ENCODE assay signal across 15 cellular contexts in genomic region chr17:4892499-4893221, GRCh38. TPM values are rescaled to one million over a fixed set of nuclear protein-coding genes. Genes with fewer than 3 reads are reported as not detected.
A peak's percentile ranks its signal among the peaks of the same experiment; 100 is the strongest.
DNase-seq lines count a peak whose midpoint lies in the region; ATAC-seq, FAIRE-seq and TF ChIP-seq lines count a peak whose summit lies in the region.
"Had no signal": no experiment of that assay in that cellular context is flagged by ENCODE, and none has a peak within 500 bp of the region (broad histone marks: within the 10 kb centered on the region; RNA-seq: fewer than 3 reads in every experiment).

No MANE protein-coding gene starts in this region.

- WGBS in K562 (ENCODE audit: insufficient coverage, low coverage, missing lambda C conversion rate): 80% methylated on average over 6 of the region's 23 CpGs
- WGBS in neuronal stem cell (ENCODE audit: extremely low coverage in 2 of 2, insufficient read length in 2 of 2, insufficient replicate concordance in 1 of 2), 2 donors: no CpG with 5 or more reads among the region's 23 CpGs

- ATAC-seq in K562: no peak

- 0 out of 2 replicates have a peak, but pooled peaks cover 3% of the 10 kb centered on the region for H4K20me1 ChIP-seq in K562 (replicated peaks; ENCODE audit: control insufficient read depth, insufficient read depth, low read length)

- no peak overlapping the region for H2BK12ac ChIP-seq in neuronal stem cell (ENCODE audit: low read length)

- no TSS peak for BruUV-seq in K562 (replicated peaks; lab: Mats Ljungman, UMichigan)

- no peak overlapping the region for H3K14ac ChIP-seq in neuronal stem cell (ENCODE audit: low read length)

- no peak for DNase-seq in K562 (ENCODE audit: extremely low read depth in 1 of 4, low spot score in 3 of 4)
- DNase-seq in neuronal stem cell (ENCODE audit: low spot score): no peak
- no peak for DNase-seq in NCI-H2227 (lab: John Stamatoyannopoulos, UW; ENCODE audit: unreplicated experiment)
- no peak for DNase-seq in NCI-H82 treated with DMSO at 0.1 percent for 48 hours (lab: John Stamatoyannopoulos, UW; ENCODE audit: unreplicated experiment)
- DNase-seq: CD4-positive, CD25-positive, alpha-beta regulatory T cell; DMS53; KG1; NCI-H1436; NCI-H2029 treated with DMSO at 0.1 percent for 48 hours; NCI-H510A treated with DMSO at 0.1 percent for 48 hours; Peyer's patch; SIG-M5 had no signal

- H3K27me3 ChIP-seq in K562 (ENCODE audit: control insufficient read depth in 2 of 2, insufficient read depth in 2 of 2, low read length in 2 of 2) (no peaks in the 10 kb centered on the region), neuronal stem cell (ENCODE audit: control insufficient read depth in 3 of 3, insufficient read depth in 3 of 3, low read depth in 1 of 3, low read length in 3 of 3) (no peaks in the 10 kb centered on the region)
- H3K27me3 ChIP-seq: Peyer's patch had no signal

- H4K91ac ChIP-seq in neuronal stem cell (ENCODE audit: low read depth, low read length, poor library complexity): no peak overlapping the region

- H3K4me2 ChIP-seq in K562 (ENCODE audit: insufficient read depth, low read length) (no peak overlapping the region), neuronal stem cell (ENCODE audit: insufficient read depth, low read length, poor library complexity, severe bottlenecking) (no peak overlapping the region)

- TF ChIP-seq RAD21 in K562 (CRISPR knock-in tag; conservative IDR thresholded peaks at IDR 0.05 in 1 of 2, IDR thresholded peaks at IDR 0.05 in 1 of 2): no peak

- no peak for TF ChIP-seq POLR2A in K562 (conservative IDR thresholded peaks at IDR 0.05)

- H3K18ac ChIP-seq in neuronal stem cell (ENCODE audit: low read length): no peak overlapping the region

- no peak overlapping the region for H4K8ac ChIP-seq in neuronal stem cell (ENCODE audit: low read depth, low read length)

- H2AFZ ChIP-seq in K562 (ENCODE audit: low read depth, low read length): no peak overlapping the region
- H2AFZ ChIP-seq in neuronal stem cell (ENCODE audit: low read length): no peak overlapping the region

- H3K9ac ChIP-seq in K562 (ENCODE audit: insufficient read depth in 1 of 2, low read depth in 2 of 2, low read length in 2 of 2): peak overlapping the region in 1 of 2 experiments; percentile 22; a peak in 1 of 4 replicates
- peak overlapping the region; percentile 70 for H3K9ac ChIP-seq in neuronal stem cell (ENCODE audit: low read depth, low read length, poor library complexity)

- peaks cover 17 to 88% of the 10 kb centered on the region in 2 experiments; a peak in 2 of 3 replicates for H3K36me3 ChIP-seq in HEK293 (ENCODE audit: control insufficient read depth in 2 of 2, insufficient read depth in 1 of 2, low read length in 2 of 2)
- peaks cover 74% of the 10 kb centered on the region; the same call in 2 of the 3 replicates for H3K36me3 ChIP-seq in K562 (ENCODE audit: control insufficient read depth, insufficient read depth, low read length)
- H3K36me3 ChIP-seq in neuronal stem cell (replicated peaks in 1 of 2; ENCODE audit: control insufficient read depth in 2 of 2, insufficient read depth in 2 of 2, low read length in 2 of 2): peaks cover 50 to 85% of the 10 kb centered on the region in 2 donors

- H3K27ac ChIP-seq in HEK293 (ENCODE audit: extremely low read depth, low read depth, low read length): no peak overlapping the region
- no peak overlapping the region for H3K27ac ChIP-seq in K562 (ENCODE audit: extremely low read depth, low read depth, low read length)
- no peak overlapping the region for H3K27ac ChIP-seq in neuronal stem cell (replicated peaks; ENCODE audit: low read length)
- H3K27ac ChIP-seq: Peyer's patch had no signal

- POLR2A ChIA-PET in HEK293 (lab: Yijun Ruan, JAX): no interaction called here
- POLR2A ChIA-PET in K562 (lab: Yijun Ruan, JAX): no interaction called here

- H3K23ac ChIP-seq in neuronal stem cell (ENCODE audit: low read depth, low read length, poor library complexity): peak overlapping the region; percentile 8

- intact Hi-C loops in K562 (cut with micrococcal nuclease): no loop called here

- H2BK15ac ChIP-seq in neuronal stem cell (ENCODE audit: low read length): no peak overlapping the region

- no peak for FAIRE-seq in K562 (lab: Jason Lieb, UNC)

- no peak overlapping the region for H3K4ac ChIP-seq in neuronal stem cell (ENCODE audit: low read length)

- H3K79me2 ChIP-seq in K562 (ENCODE audit: control insufficient read depth, insufficient read depth, low read length): no peaks in the 10 kb centered on the region

- in situ Hi-C loops in K562 (cut with MboI): no loop called here

- no peak overlapping the region for H2BK120ac ChIP-seq in neuronal stem cell (ENCODE audit: low read depth, low read length)

- H3K9me3 ChIP-seq in HEK293 (ENCODE audit: control insufficient read depth, insufficient read depth, low read depth, low read length): no peaks in the 10 kb centered on the region
- H3K9me3 ChIP-seq in K562 (replicated peaks; ENCODE audit: control insufficient read depth, insufficient read depth, low read depth, low read length): no peaks in the 10 kb centered on the region
- H3K9me3 ChIP-seq in neuronal stem cell (replicated peaks in 1 of 2; ENCODE audit: control insufficient read depth in 2 of 2, insufficient read depth in 1 of 2, low read depth in 1 of 2, low read length in 2 of 2): no peaks in the 10 kb centered on the region
- H3K9me3 ChIP-seq: HAP-1, Peyer's patch had no signal

- TF ChIP-seq EP300 in K562 (IDR thresholded peaks at IDR 0.05; ENCODE audit: low read length): no peak

- no peaks in the 10 kb centered on the region for H3K9me1 ChIP-seq in K562 (ENCODE audit: control insufficient read depth, insufficient read depth, low read length)

- H3K4me3 ChIP-seq in HEK293 (ENCODE audit: low read depth, low read length) (no peak overlapping the region), K562 (no peak overlapping the region), neuronal stem cell (ENCODE audit: low read length in 2 of 2) (no peak overlapping the region)
- H3K4me3 ChIP-seq: HAP-1, Peyer's patch had no signal

- CTCF ChIA-PET in HEK293 (lab: Yijun Ruan, JAX): interaction anchor here (1.1 kb wide), 1 partner anchor 10 kb away, joined by 3 read pairs; the partner anchor contains the start of gene CHRNE
- CTCF ChIA-PET in K562 (lab: Yijun Ruan, JAX; ENCODE audit: low intra/inter-chr PET ratio): no interaction called here

- peak overlapping the region; percentile 42 for H2BK5ac ChIP-seq in neuronal stem cell (ENCODE audit: low read length)

- H2AK5ac ChIP-seq in neuronal stem cell (ENCODE audit: low read depth, low read length): no peak overlapping the region

- TF ChIP-seq CTCF in HEK293 (tag by site-specific recombination; IDR thresholded peaks at IDR 0.05): no peak
- no peak for TF ChIP-seq CTCF in K562 (IDR thresholded peaks at IDR 0.05 in 2 of 3, conservative IDR thresholded peaks at IDR 0.05 in 1 of 3; ENCODE audit: insufficient read depth in 2 of 3, low read depth in 1 of 3, low read length in 3 of 3)

- peaks cover 4% of the 10 kb centered on the region for H3K79me1 ChIP-seq in neuronal stem cell (ENCODE audit: low read depth, low read length)

- H3K4me1 ChIP-seq in HEK293 (ENCODE audit: control insufficient read depth, insufficient read depth, low read length) (no peaks in the 10 kb centered on the region), K562 (replicated peaks in 1 of 2; ENCODE audit: control insufficient read depth in 2 of 2, insufficient read depth in 2 of 2, low read length in 2 of 2) (peaks cover 0 to 18% of the 10 kb centered on the region in 2 experiments; a peak in 2 of 5 replicates), neuronal stem cell (ENCODE audit: control insufficient read depth in 2 of 2, insufficient read depth in 1 of 2, low read depth in 1 of 2, low read length in 2 of 2) (no peaks in the 10 kb centered on the region)
- H3K4me1 ChIP-seq: HAP-1, Peyer's patch had no signal

RNA-seq across cellular contexts. Expression of gene C17orf107, which starts 6.7 kb away (rescaled TPM):
- total RNA-seq in K562 (2011; cell fraction: chromatin; rRNA removed; ENCODE audit: low replicate concordance): 2.2 and 6.6 TPM in 2 replicates
- 3.2 and 3.7 TPM in 2 replicates for total RNA-seq in K562 (2011; cell fraction: nucleolus; rRNA removed)
- 1.4 and 2.5 TPM in 2 replicates for total RNA-seq in K562 (2011; cell fraction: nucleoplasm; rRNA removed)
- total RNA-seq in K562 (2014; rRNA removed) (0.05 and 0.16 TPM in 2 replicates), K562 (2014; rRNA removed; fragmentation: Illumina TruSeq; extraction: Trizol) (not detected in 2 replicates), K562 (2015; rRNA removed; fragmentation: Illumina TruSeq; extraction: Trizol) (0.07 and 0.08 TPM in 2 replicates), K562 (2021) (0.29 and 0.42 TPM in 2 replicates)
- polyA plus RNA-seq in K562 (2011; rRNA removed) (0.03 and 0.07 TPM in 2 replicates), K562 (2014; fragmentation: Illumina TruSeq; extraction: Trizol) (not detected in 2 replicates), K562 (2014; fragmentation: Nextera tagmentation; extraction: Ambion mirVana) (not detected), K562 (2014; rRNA removed) (0.09 and 0.13 TPM in 2 replicates)
- 0.03 and 0.12 TPM in 2 replicates for polyA plus RNA-seq in K562 (2011; cell fraction: cytosol; rRNA removed)
- polyA plus RNA-seq in K562 (2011; cell fraction: nucleus; rRNA removed): 0.34 and 1.00 TPM in 2 replicates
- polyA plus RNA-seq in K562 (2012): 0.09 and 0.24 TPM in 2 replicates
- 0.06 TPM in 1 of 2 replicates, not detected in the other for polyA minus RNA-seq in K562 (2011; rRNA and poly(A)+ RNA removed)
- not detected in 2 replicates for polyA minus RNA-seq in K562 (2011; cell fraction: cytosol; rRNA and poly(A)+ RNA removed)
- polyA minus RNA-seq in K562 (2011; cell fraction: nucleus; rRNA and poly(A)+ RNA removed): 1.4 and 1.5 TPM in 2 replicates
- 0.32 TPM for polyA plus RNA-seq in neuronal stem cell (2013, experiment 1 of 2)
- polyA plus RNA-seq in neuronal stem cell (2013, experiment 2 of 2): 0.28 TPM

RNA-seq across cellular contexts. Expression of gene CHRNE, which starts 10.2 kb away (rescaled TPM):
- 0.21 TPM in 1 of 2 replicates, not detected in the other for total RNA-seq in K562 (2011; cell fraction: chromatin; rRNA removed; ENCODE audit: low replicate concordance)
- total RNA-seq in K562 (2011; cell fraction: nucleolus; rRNA removed): not detected in 2 replicates
- total RNA-seq in K562 (2011; cell fraction: nucleoplasm; rRNA removed): 0.37 TPM in 1 of 2 replicates, not detected in the other
- total RNA-seq in K562 (2014; rRNA removed) (not detected in 2 replicates), K562 (2014; rRNA removed; fragmentation: Illumina TruSeq; extraction: Trizol) (not detected in 2 replicates), K562 (2015; rRNA removed; fragmentation: Illumina TruSeq; extraction: Trizol) (not detected in 2 replicates), K562 (2021) (0.25 TPM in 1 of 2 replicates, not detected in the other)
- polyA plus RNA-seq in K562 (2011; rRNA removed) (not detected in 2 replicates), K562 (2014; fragmentation: Illumina TruSeq; extraction: Trizol) (not detected in 2 replicates), K562 (2014; fragmentation: Nextera tagmentation; extraction: Ambion mirVana) (not detected), K562 (2014; rRNA removed) (not detected in 2 replicates)
- not detected in 2 replicates for polyA plus RNA-seq in K562 (2011; cell fraction: cytosol; rRNA removed)
- 0.24 and 0.33 TPM in 2 replicates for polyA plus RNA-seq in K562 (2011; cell fraction: nucleus; rRNA removed)
- 0.06 and 0.08 TPM in 2 replicates for polyA plus RNA-seq in K562 (2012)
- not detected in 2 replicates for polyA minus RNA-seq in K562 (2011; rRNA and poly(A)+ RNA removed)
- polyA minus RNA-seq in K562 (2011; cell fraction: cytosol; rRNA and poly(A)+ RNA removed): not detected in 2 replicates
- polyA minus RNA-seq in K562 (2011; cell fraction: nucleus; rRNA and poly(A)+ RNA removed): not detected in 2 replicates
- 0.17 TPM for polyA plus RNA-seq in neuronal stem cell (2013, experiment 1 of 2)
- polyA plus RNA-seq in neuronal stem cell (2013, experiment 2 of 2): 0.12 TPM
- total RNA-seq: Peyer's patch had no signal

RNA-seq across cellular contexts. Expression of gene GP1BA, which starts 39.4 kb away (rescaled TPM):
- total RNA-seq in K562 (2011; cell fraction: chromatin; rRNA removed; ENCODE audit: low replicate concordance): not detected in 2 replicates
- total RNA-seq in K562 (2011; cell fraction: nucleolus; rRNA removed): not detected in 2 replicates
- total RNA-seq in K562 (2011; cell fraction: nucleoplasm; rRNA removed): not detected in 2 replicates
- total RNA-seq in K562 (2014; rRNA removed) (not detected in 2 replicates), K562 (2014; rRNA removed; fragmentation: Illumina TruSeq; extraction: Trizol) (not detected in 2 replicates), K562 (2015; rRNA removed; fragmentation: Illumina TruSeq; extraction: Trizol) (not detected in 2 replicates), K562 (2021) (not detected in 2 replicates)
- polyA plus RNA-seq in K562 (2011; rRNA removed) (not detected in 2 replicates), K562 (2014; fragmentation: Illumina TruSeq; extraction: Trizol) (not detected in 2 replicates), K562 (2014; fragmentation: Nextera tagmentation; extraction: Ambion mirVana) (under 1 TPM in 1 of 2 experiments, not detected in 1; 0.01 TPM), K562 (2014; rRNA removed) (not detected in 2 replicates)
- not detected in 2 replicates for polyA plus RNA-seq in K562 (2011; cell fraction: cytosol; rRNA removed)
- polyA plus RNA-seq in K562 (2011; cell fraction: nucleus; rRNA removed): not detected in 2 replicates
- 0.44 and 0.94 TPM in 2 replicates for polyA plus RNA-seq in K562 (2012)
- polyA minus RNA-seq in K562 (2011; rRNA and poly(A)+ RNA removed): not detected in 2 replicates
- not detected in 2 replicates for polyA minus RNA-seq in K562 (2011; cell fraction: cytosol; rRNA and poly(A)+ RNA removed)
- not detected in 2 replicates for polyA minus RNA-seq in K562 (2011; cell fraction: nucleus; rRNA and poly(A)+ RNA removed)
- not detected for polyA plus RNA-seq in neuronal stem cell (2013, experiment 1 of 2)
- not detected for polyA plus RNA-seq in neuronal stem cell (2013, experiment 2 of 2)
- total RNA-seq: Peyer's patch; T-helper 1 cell treated with Interleukin-12 subunit alpha and Interleukin-12 subunit beta and Interleukin-4 antibody, amounts not matched to agents 30 ng/mL and 1 ng/mL, for 36 hours had no signal

RNA-seq across cellular contexts. Expression of gene SLC25A11, which starts 47.2 kb away (rescaled TPM):
- total RNA-seq in K562 (2011; cell fraction: chromatin; rRNA removed; ENCODE audit: low replicate concordance): 15.6 and 45.9 TPM in 2 replicates
- total RNA-seq in K562 (2011; cell fraction: nucleolus; rRNA removed): 50.2 and 54.3 TPM in 2 replicates
- 25.9 and 26.0 TPM in 2 replicates for total RNA-seq in K562 (2011; cell fraction: nucleoplasm; rRNA removed)
- total RNA-seq in K562 (2014; rRNA removed) (35.4 and 55.1 TPM in 2 replicates), K562 (2014; rRNA removed; fragmentation: Illumina TruSeq; extraction: Trizol) (10.8 and 15.8 TPM in 2 replicates), K562 (2015; rRNA removed; fragmentation: Illumina TruSeq; extraction: Trizol) (31.0 and 32.9 TPM in 2 replicates), K562 (2021) (56.7 and 58.5 TPM in 2 replicates)
- polyA plus RNA-seq in K562 (2011; rRNA removed) (22.8 and 36.0 TPM in 2 replicates), K562 (2014; fragmentation: Illumina TruSeq; extraction: Trizol) (56.3 and 57.2 TPM in 2 replicates), K562 (2014; fragmentation: Nextera tagmentation; extraction: Ambion mirVana) (10 to 100 TPM in 1 of 2 experiments, 1 to 10 TPM in 1; 3.1 to 11.0 TPM), K562 (2014; rRNA removed) (38.5 and 49.8 TPM in 2 replicates)
- 42.8 and 67.8 TPM in 2 replicates for polyA plus RNA-seq in K562 (2011; cell fraction: cytosol; rRNA removed)
- 44.1 and 62.7 TPM in 2 replicates for polyA plus RNA-seq in K562 (2011; cell fraction: nucleus; rRNA removed)
- polyA plus RNA-seq in K562 (2012): 50.7 and 62.8 TPM in 2 replicates
- 11.8 and 16.7 TPM in 2 replicates for polyA minus RNA-seq in K562 (2011; rRNA and poly(A)+ RNA removed)
- polyA minus RNA-seq in K562 (2011; cell fraction: cytosol; rRNA and poly(A)+ RNA removed): 15.2 and 16.9 TPM in 2 replicates
- 31.1 and 38.8 TPM in 2 replicates for polyA minus RNA-seq in K562 (2011; cell fraction: nucleus; rRNA and poly(A)+ RNA removed)
- polyA plus RNA-seq in neuronal stem cell (2013, experiment 1 of 2): 44.7 TPM
- 44.0 TPM for polyA plus RNA-seq in neuronal stem cell (2013, experiment 2 of 2)

RNA-seq across cellular contexts. Expression of gene RNF167, which starts 47.4 kb away (rescaled TPM):
- 76.6 and 157 TPM in 2 replicates for total RNA-seq in K562 (2011; cell fraction: chromatin; rRNA removed; ENCODE audit: low replicate concordance)
- 107 and 116 TPM in 2 replicates for total RNA-seq in K562 (2011; cell fraction: nucleolus; rRNA removed)
- 95.0 and 98.1 TPM in 2 replicates for total RNA-seq in K562 (2011; cell fraction: nucleoplasm; rRNA removed)
- total RNA-seq in K562 (2014; rRNA removed): 27.0 and 41.6 TPM in 2 replicates
- 41.0 and 50.0 TPM in 2 replicates for total RNA-seq in K562 (2014; rRNA removed; fragmentation: Illumina TruSeq; extraction: Trizol)
- 42.6 and 43.0 TPM in 2 replicates for total RNA-seq in K562 (2015; rRNA removed; fragmentation: Illumina TruSeq; extraction: Trizol)
- 60.5 and 61.6 TPM in 2 replicates for total RNA-seq in K562 (2021)
- polyA plus RNA-seq in K562 (2011; rRNA removed): 45.5 and 52.4 TPM in 2 replicates
- polyA plus RNA-seq in K562 (2011; cell fraction: cytosol; rRNA removed): 102 and 127 TPM in 2 replicates
- 141 and 155 TPM in 2 replicates for polyA plus RNA-seq in K562 (2011; cell fraction: nucleus; rRNA removed)
- 66.0 and 75.9 TPM in 2 replicates for polyA plus RNA-seq in K562 (2012)
- 120 and 143 TPM in 2 replicates for polyA plus RNA-seq in K562 (2014; fragmentation: Illumina TruSeq; extraction: Trizol)
- polyA plus RNA-seq in K562 (2014; fragmentation: Nextera tagmentation; extraction: Ambion mirVana): 10 to 100 TPM; 16.5 to 21.9 TPM
- polyA plus RNA-seq in K562 (2014; rRNA removed): 47.3 and 53.3 TPM in 2 replicates
- polyA minus RNA-seq in K562 (2011; rRNA and poly(A)+ RNA removed): 42.0 and 44.8 TPM in 2 replicates
- 37.9 and 38.2 TPM in 2 replicates for polyA minus RNA-seq in K562 (2011; cell fraction: cytosol; rRNA and poly(A)+ RNA removed)
- polyA minus RNA-seq in K562 (2011; cell fraction: nucleus; rRNA and poly(A)+ RNA removed): 25.8 and 33.4 TPM in 2 replicates
- 110 TPM for polyA plus RNA-seq in neuronal stem cell (2013, experiment 1 of 2)
- polyA plus RNA-seq in neuronal stem cell (2013, experiment 2 of 2): 109 TPM

Comparison
In these comparisons a context has a peak if more than half of its experiments do, and no peak if none do; other contexts are left out.
1. Of the 44 proteins assayed by ChIP-seq in both K562 and HEK293: peak only in K562: none; only in HEK293: REST; in both: none; in neither: 43.